Comparison of ENCODE assay signal across 1 cellular context in genomic region chr2:96960271-96960955, GRCh38.
A peak's percentile ranks its signal among the peaks of the same experiment; 100 is the strongest.
TF ChIP-seq lines count a peak whose summit lies in the region.

No MANE protein-coding gene starts in this region.

TF ChIP-seq in K562, 482 proteins besides CTCF, POLR2A, EP300 and RAD21 (continued from another document and continues in another):
- TF ChIP-seq RREB1 (CRISPR knock-in tag; IDR thresholded peaks at IDR 0.05), result no peak
- TF ChIP-seq HES1 (IDR thresholded peaks at IDR 0.05; ENCODE audit: low read depth), result no peak
- peak; percentile 42 for TF ChIP-seq CREM (IDR thresholded peaks at IDR 0.05; ENCODE audit: low read depth)
- no peak for TF ChIP-seq PTBP1 (IDR thresholded peaks at IDR 0.05; ENCODE audit: low read depth, low read length)
- TF ChIP-seq ERF (CRISPR knock-in tag; IDR thresholded peaks at IDR 0.05), result no peak
- TF ChIP-seq MTA2 (IDR thresholded peaks at IDR 0.05; ENCODE audit: low read depth), result no peak
- no peak for TF ChIP-seq POLR2G (IDR thresholded peaks at IDR 0.05; ENCODE audit: low read depth, low read length)
- no peak for TF ChIP-seq HIVEP1 (CRISPR knock-in tag; IDR thresholded peaks at IDR 0.05)
- no peak for TF ChIP-seq TCF15 (CRISPR knock-in tag; IDR thresholded peaks at IDR 0.05)
- TF ChIP-seq TSHZ1 (CRISPR knock-in tag; IDR thresholded peaks at IDR 0.05), result no peak
- TF ChIP-seq GTF3C2 (IDR thresholded peaks at IDR 0.05; ENCODE audit: borderline replicate concordance, extremely low read depth, insufficient read length), result no peak
- TF ChIP-seq ZNF212 (CRISPR knock-in tag; IDR thresholded peaks at IDR 0.05), result no peak
- no peak for TF ChIP-seq NKRF (IDR thresholded peaks at IDR 0.05; ENCODE audit: borderline replicate concordance)
- TF ChIP-seq CC2D1A (IDR thresholded peaks at IDR 0.05), result peak; percentile 82
- TF ChIP-seq USF1 (CRISPR knock-in tag; IDR thresholded peaks at IDR 0.05), result 0 out of 2 replicates have a peak, but pooled peaks have one; percentile 16
- TF ChIP-seq TAF15 (IDR thresholded peaks at IDR 0.05; ENCODE audit: low read depth, low read length), result no peak
- peak; percentile 57; the same call in 1 of the 2 replicates for TF ChIP-seq E2F1 (CRISPR knock-in tag; IDR thresholded peaks at IDR 0.05)
- no peak for TF ChIP-seq RBM34 (IDR thresholded peaks at IDR 0.05; ENCODE audit: borderline replicate concordance, insufficient read depth, low read length)
- no peak for TF ChIP-seq ZNF717 (CRISPR knock-in tag; IDR thresholded peaks at IDR 0.05)
- no peak for TF ChIP-seq ARNT (IDR thresholded peaks at IDR 0.05)
- no peak for TF ChIP-seq KDM2B (CRISPR knock-in tag; IDR thresholded peaks at IDR 0.05)
- TF ChIP-seq XRCC5 (IDR thresholded peaks at IDR 0.05; ENCODE audit: low read depth, low read length), result no peak
- TF ChIP-seq NBN (IDR thresholded peaks at IDR 0.05; ENCODE audit: low read depth), result no peak
- no peak for TF ChIP-seq ZNF431 (CRISPR knock-in tag; IDR thresholded peaks at IDR 0.05)
- TF ChIP-seq CUX1 (CRISPR knock-in tag; IDR thresholded peaks at IDR 0.05), result no peak
- no peak for TF ChIP-seq MED1 (CRISPR knock-in tag; IDR thresholded peaks at IDR 0.05; ENCODE audit: borderline replicate concordance)
- TF ChIP-seq KDM1A (IDR thresholded peaks at IDR 0.05), result no peak
- no peak for TF ChIP-seq ASH1L (IDR thresholded peaks at IDR 0.05; ENCODE audit: borderline replicate concordance, low read depth, partially characterized antibody)
- no peak for TF ChIP-seq ARID3A (IDR thresholded peaks at IDR 0.05; ENCODE audit: borderline replicate concordance, low read depth, low read length)
- no peak for TF ChIP-seq ZNF232 (CRISPR knock-in tag; IDR thresholded peaks at IDR 0.05)
- TF ChIP-seq ZNF124 (CRISPR knock-in tag; IDR thresholded peaks at IDR 0.05), result no peak
- no peak for TF ChIP-seq PHF20 (IDR thresholded peaks at IDR 0.05; ENCODE audit: partially characterized antibody)
